ENCODE assay signal across 8 cellular contexts in the genomic region with DNA sequence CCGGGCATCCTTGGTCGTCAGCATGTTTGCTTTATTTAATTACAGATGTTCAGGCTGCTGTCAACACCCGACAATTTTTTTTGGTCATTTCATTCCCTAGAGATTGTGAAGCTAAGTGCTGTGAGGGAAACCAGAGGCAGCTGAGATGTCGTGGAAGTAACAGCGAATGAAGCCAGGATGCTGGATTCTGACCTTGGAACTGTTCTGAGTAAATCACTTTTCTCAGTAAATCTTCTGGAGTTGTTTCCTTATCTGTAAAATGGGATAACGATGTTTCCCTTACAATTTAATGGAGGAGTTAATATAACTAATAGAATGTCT. TPM values are rescaled to one million over a fixed set of nuclear protein-coding genes. Genes with fewer than 3 reads are reported as not detected.
DNase-seq lines count a peak whose midpoint lies in the region; ATAC-seq and TF ChIP-seq lines count a peak whose summit lies in the region.

No MANE protein-coding gene starts in this region.

- in situ Hi-C loops in GM13977 (cut with MboI; ENCODE audit: low pct_unique_long_range_greater_than_20kb, low sequenced_read_pairs, unreplicated experiment): no loop called here

- H3K36me3 ChIP-seq in Caco-2 (ENCODE audit: control insufficient read depth, insufficient read depth, low read length) (no peaks in the 10 kb centered on the region), right lobe of liver (no peaks in the 10 kb centered on the region), vagina (no peaks in the 10 kb centered on the region)

- DNase-seq in Caco-2 (no peak), right lobe of liver (no peak), vagina (ENCODE audit: extremely low spot score in 2 of 2) (no peak), GM13977 (ENCODE audit: low spot score) (no peak), AG08396 (ENCODE audit: low spot score) (no peak), NCI-H1417 (lab: John Stamatoyannopoulos, UW) (no peak)

- WGBS in right lobe of liver (ENCODE audit: insufficient coverage, low coverage, low lambda C conversion rate, missing lambda C conversion rate): 10% methylated on average over 6 of the region's 6 CpGs

- peak overlapping the region; percentile 93 for H3K4me3 ChIP-seq in Caco-2 (ENCODE audit: low read depth, low read length)
- H3K4me3 ChIP-seq in right lobe of liver: peak overlapping the region; percentile 75 to 91 (median 78)
- H3K4me3 ChIP-seq in vagina: peak overlapping the region; percentile 62 to 86

- no peaks in the 10 kb centered on the region for H3K9me3 ChIP-seq in Caco-2
- H3K9me3 ChIP-seq in right lobe of liver: no peaks in the 10 kb centered on the region
- no peaks in the 10 kb centered on the region for H3K9me3 ChIP-seq in vagina

- intact Hi-C loops in Caco-2 (cut with micrococcal nuclease; ENCODE audit: unreplicated experiment) (loop anchor here (1.0 kb wide), 1 partner anchor 20 kb away; no protein-coding TSS in a partner anchor), right lobe of liver (cut with DNase I) (no loop called here), vagina (cut with DNase I) (no loop called here)

- H3K27me3 Mint-ChIP-seq in Caco-2 (ENCODE audit: insufficient read depth, unreplicated experiment): no peaks in the 10 kb centered on the region
- no peaks in the 10 kb centered on the region for H3K27me3 Mint-ChIP-seq in activated T-helper 17 cell treated with anti-CD3 and anti-CD28 coated beads, Interleukin-2, amount 50 U/mL, for 72 hours

- ATAC-seq in HG02588 (IDR thresholded peaks at IDR 0.05; ENCODE audit: unreplicated experiment): peak; percentile 3
- no peak for ATAC-seq in activated T-helper 17 cell treated with anti-CD3 and anti-CD28 coated beads, Interleukin-2, amount 50 U/mL, for 72 hours (replicated peaks)
- peak in 3 of 4 donors; percentile 2 to 7 (median 4) for ATAC-seq in right lobe of liver

- TF ChIP-seq POLR2A in right lobe of liver (IDR thresholded peaks at IDR 0.05): no peak
- TF ChIP-seq POLR2A in vagina (IDR thresholded peaks at IDR 0.05): no peak

- no peaks in the 10 kb centered on the region for H3K27me3 ChIP-seq in Caco-2 (replicated peaks; ENCODE audit: control insufficient read depth, insufficient read depth, low read length)
- no peaks in the 10 kb centered on the region for H3K27me3 ChIP-seq in right lobe of liver
- no peaks in the 10 kb centered on the region for H3K27me3 ChIP-seq in vagina

- H3K4me1 Mint-ChIP-seq in Caco-2 (ENCODE audit: low read depth, unreplicated experiment): peaks cover 23% of the 10 kb centered on the region
- peaks cover 16% of the 10 kb centered on the region for H3K4me1 Mint-ChIP-seq in activated T-helper 17 cell treated with anti-CD3 and anti-CD28 coated beads, Interleukin-2, amount 50 U/mL, for 72 hours

- H3K9me3 Mint-ChIP-seq in Caco-2 (ENCODE audit: unreplicated experiment): peaks cover 24% of the 10 kb centered on the region
- no peaks in the 10 kb centered on the region for H3K9me3 Mint-ChIP-seq in activated T-helper 17 cell treated with anti-CD3 and anti-CD28 coated beads, Interleukin-2, amount 50 U/mL, for 72 hours

- H3K4me1 ChIP-seq in Caco-2 (0 out of 2 replicates have a peak, but pooled peaks cover 5% of the 10 kb centered on the region), right lobe of liver (peaks cover 0 to 6% (median 0%) of the 10 kb centered on the region in 4 donors), vagina (peaks cover 18% of the 10 kb centered on the region)

- no TSS peak for BruUV-seq in Caco-2 (replicated peaks; lab: Mats Ljungman, UMichigan)

- TF ChIP-seq CTCF in Caco-2 (IDR thresholded peaks at IDR 0.05; ENCODE audit: insufficient read depth in 1 of 2, low read depth in 1 of 2, low read length in 1 of 2, severe bottlenecking in 1 of 2, unreplicated experiment in 1 of 2) (no peak), right lobe of liver (IDR thresholded peaks at IDR 0.05) (no peak), vagina (IDR thresholded peaks at IDR 0.05) (no peak), GM13977 (IDR thresholded peaks at IDR 0.05; ENCODE audit: extremely low read depth, insufficient read depth, missing control alignments) (no peak)

- H3K36me3 Mint-ChIP-seq in Caco-2 (ENCODE audit: insufficient read depth, unreplicated experiment): peaks cover 30% of the 10 kb centered on the region
- H3K36me3 Mint-ChIP-seq in activated T-helper 17 cell treated with anti-CD3 and anti-CD28 coated beads, Interleukin-2, amount 50 U/mL, for 72 hours (ENCODE audit: low read depth): peaks cover 8% of the 10 kb centered on the region

- peak overlapping the region; percentile 96 for H3K27ac Mint-ChIP-seq in Caco-2 (ENCODE audit: unreplicated experiment)
- H3K27ac Mint-ChIP-seq in activated T-helper 17 cell treated with anti-CD3 and anti-CD28 coated beads, Interleukin-2, amount 50 U/mL, for 72 hours: peak overlapping the region; percentile 95

- H3K27ac ChIP-seq in right lobe of liver (no peak overlapping the region), vagina (no peak overlapping the region)

- POLR2A ChIA-PET in Caco-2 (lab: Charles Lee): interaction anchor here (0.6 kb wide), 1 partner anchor 19 kb away, joined by 7 read pairs; no protein-coding TSS in a partner anchor

- CTCF ChIA-PET in Caco-2 (lab: Charles Lee): no interaction called here

- H3K4me3 Mint-ChIP-seq in Caco-2 (ENCODE audit: unreplicated experiment): peak overlapping the region; percentile 86
- H3K4me3 Mint-ChIP-seq in activated T-helper 17 cell treated with anti-CD3 and anti-CD28 coated beads, Interleukin-2, amount 50 U/mL, for 72 hours: peak overlapping the region; percentile 96

RNA-seq across cellular contexts. Expression of a gene that starts 0.4 kb away (rescaled TPM):
- total RNA-seq in Caco-2 (2022) (221 and 224 TPM in 2 replicates), right lobe of liver (10 to 100 TPM; 12.9 to 30.2 (median 21.2) TPM), vagina (32.9 TPM)
- total RNA-seq in activated T-helper 17 cell treated with anti-CD3 and anti-CD28 coated beads, Interleukin-2, amount 50 U/mL, for 72 hours: 100 to 1,000 TPM; 104 to 140 TPM
